ENCODE assay signal across 16 cellular contexts in the genomic region with DNA sequence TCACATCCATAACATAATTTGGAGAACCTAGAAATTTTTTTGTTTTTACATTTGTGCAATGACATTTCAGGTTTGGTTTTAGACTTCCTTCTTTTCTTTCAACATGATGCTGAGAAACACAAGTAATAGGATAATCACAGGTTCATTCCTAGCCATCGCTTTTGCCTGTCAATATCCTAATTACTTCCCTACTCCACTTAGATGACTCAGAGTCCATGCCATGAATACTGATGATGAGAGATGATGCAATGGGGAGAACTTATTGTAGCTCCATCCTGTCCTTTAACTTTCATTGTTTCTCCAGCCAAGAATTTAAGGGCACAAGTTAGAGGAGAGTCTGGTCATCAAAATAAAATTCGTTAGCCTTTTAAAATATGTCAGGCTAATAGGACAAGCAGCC.
DNase-seq lines count a peak whose midpoint lies in the region; TF ChIP-seq lines count a peak whose summit lies in the region.
"Had no signal": no experiment of that assay in that cellular context is flagged by ENCODE, and none has a peak within 500 bp of the region (broad histone marks: within the 10 kb centered on the region; RNA-seq: fewer than 3 reads in every experiment).

No MANE protein-coding gene starts in this region.

- intact Hi-C loops in prostate gland (cut with DNase I) = no loop called here

- H3K27ac ChIP-seq in prostate gland = no peak overlapping the region
- H3K27ac ChIP-seq: suprapubic skin had no signal

- H3K36me3 ChIP-seq in prostate gland = no peaks in the 10 kb centered on the region
- H3K36me3 ChIP-seq in MG63 = no peaks in the 10 kb centered on the region
- H3K36me3 ChIP-seq: suprapubic skin had no signal

- H3K9me3 ChIP-seq in prostate gland (no peaks in the 10 kb centered on the region), MG63 (no peaks in the 10 kb centered on the region)
- H3K9me3 ChIP-seq: suprapubic skin had no signal

- no peaks in the 10 kb centered on the region for H3K27me3 ChIP-seq in prostate gland (replicated peaks; ENCODE audit: insufficient read depth)
- no peaks in the 10 kb centered on the region for H3K27me3 ChIP-seq in MG63
- H3K27me3 ChIP-seq: suprapubic skin had no signal

- TF ChIP-seq POLR2A in prostate gland (IDR thresholded peaks at IDR 0.05) = no peak

- H3K4me3 ChIP-seq in astrocyte of the spinal cord (ENCODE audit: low read depth, low read length) (no peak overlapping the region), prostate gland (no peak overlapping the region), MG63 (no peak overlapping the region)
- H3K4me3 ChIP-seq: suprapubic skin had no signal

- peak; percentile 13 for DNase-seq in EL
- DNase-seq in NCI-H146 treated with DMSO at 0.1 percent for 48 hours (lab: John Stamatoyannopoulos, UW; ENCODE audit: unreplicated experiment) = peak; percentile 71
- DNase-seq in astrocyte of the spinal cord (ENCODE audit: low read depth, low spot score) = peak; percentile 3
- DNase-seq in iris pigment epithelial cell (ENCODE audit: low read depth) = peak; percentile 11
- no peak for DNase-seq in prostate gland (ENCODE audit: low spot score)
- no peak for DNase-seq in NOMO-1 (lab: John Stamatoyannopoulos, UW; ENCODE audit: unreplicated experiment in 2 of 2)
- DNase-seq in MG63 = no peak
- no peak for DNase-seq in RPMI8226
- DNase-seq: activated CD4-positive, alpha-beta T cell treated with anti-CD3 and anti-CD28 coated beads, Interleukin-2, amount 10 ng/mL, durations not matched to agents 7 days and 5 days; activated T-cell treated with anti-CD3 and anti-CD28 coated beads for 4 hours; DMS79; effector CD4-positive, alpha-beta T cell; SIG-M5; stimulated activated CD4-positive, alpha-beta T cell treated with anti-CD3 and anti-CD28 coated beads, Interleukin-1b, Interleukin-23, amount 100 ng/mL, for 48 hours; T-helper 9 cell had no signal

- H3K4me1 ChIP-seq in prostate gland (replicated peaks) = no peaks in the 10 kb centered on the region
- H3K4me1 ChIP-seq: suprapubic skin had no signal

- in situ Hi-C loops in astrocyte of the spinal cord (cut with HindIII; ENCODE audit: low sequenced_read_pairs) = no loop called here

- no peak for TF ChIP-seq CTCF in astrocyte of the spinal cord (IDR thresholded peaks at IDR 0.05; ENCODE audit: low read depth, low read length)
- TF ChIP-seq CTCF in prostate gland (IDR thresholded peaks at IDR 0.05) = no peak

- WGBS in prostate gland = 82% methylated on average over 2 of the region's 2 CpGs

Comparison
In these comparisons a context has a peak if more than half of its experiments do, and no peak if none do; other contexts are left out.
1. DNase-seq: peak in EL (single experiment), NCI-H146 treated with DMSO at 0.1 percent for 48 hours (single experiment), astrocyte of the spinal cord (single experiment) and iris pigment epithelial cell (single experiment); none in prostate gland (single experiment), NOMO-1 (0 of 2), MG63 (single experiment) and RPMI8226 (single experiment).